ENCODE assay signal across 18 cellular contexts in the genomic region with DNA sequence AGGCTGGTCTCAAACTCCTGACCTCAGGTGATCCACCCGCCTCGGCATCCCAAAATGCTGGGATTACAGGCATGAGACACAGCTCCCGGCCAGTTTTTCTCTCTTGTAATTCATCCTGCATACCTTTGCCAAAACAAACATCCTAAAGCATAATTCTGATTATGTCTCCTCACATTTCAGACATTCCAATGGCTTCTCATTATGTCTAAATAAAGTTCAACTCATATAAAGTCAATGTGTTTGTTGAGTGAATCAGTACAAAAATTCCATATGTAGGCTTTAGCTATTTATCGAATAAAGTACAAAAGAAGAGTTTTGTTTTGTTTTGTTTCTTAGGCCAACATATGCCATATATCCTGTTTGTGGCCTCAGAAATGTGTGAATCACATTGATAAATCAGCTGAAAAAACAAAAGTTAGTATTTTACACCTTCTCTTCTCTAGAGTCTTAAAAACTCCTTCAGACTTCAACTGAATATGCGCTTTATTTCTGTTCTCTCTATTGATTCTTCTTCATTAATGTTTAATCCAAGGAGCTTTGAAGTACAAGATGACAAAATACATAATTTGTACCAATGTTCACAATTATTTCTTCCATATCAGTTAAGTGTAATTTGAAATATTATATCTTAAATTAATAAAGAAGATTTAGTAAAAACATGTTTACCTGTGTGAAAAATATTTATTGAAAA.
DNase-seq lines count a peak whose midpoint lies in the region; ATAC-seq, FAIRE-seq and TF ChIP-seq lines count a peak whose summit lies in the region.
"Had no signal": no experiment of that assay in that cellular context is flagged by ENCODE, and none has a peak within 500 bp of the region (broad histone marks: within the 10 kb centered on the region; RNA-seq: fewer than 3 reads in every experiment).

No MANE protein-coding gene starts in this region.

- no peaks in the 10 kb centered on the region for H3K9me3 Mint-ChIP-seq in activated naive CD8-positive, alpha-beta T cell treated with anti-CD3 and anti-CD28 coated beads, Interleukin-2, amount 50 U/mL, for 24 hours
- H3K9me3 Mint-ChIP-seq: activated CD4-positive, alpha-beta memory T cell treated with anti-CD3 and anti-CD28 coated beads for 36 hours had no signal

- H3K27me3 Mint-ChIP-seq in activated naive CD8-positive, alpha-beta T cell treated with anti-CD3 and anti-CD28 coated beads, Interleukin-2, amount 50 U/mL, for 24 hours: no peaks in the 10 kb centered on the region
- H3K27me3 Mint-ChIP-seq: activated CD4-positive, alpha-beta memory T cell treated with anti-CD3 and anti-CD28 coated beads for 36 hours had no signal

- DNase-seq in H54 (ENCODE audit: insufficient read length, low spot score): peak; percentile 6
- peak; percentile 66 for DNase-seq in adipocyte (ENCODE audit: low read depth)
- DNase-seq in epithelial cell of prostate (ENCODE audit: low read depth, low spot score): peak; percentile 29
- DNase-seq in renal cortical epithelial cell (ENCODE audit: low read depth): peak; percentile 42
- no peak for DNase-seq in stimulated activated CD4-positive, alpha-beta T cell treated with anti-CD3 and anti-CD28 coated beads, Interleukin-2, amount 100 ng/mL, for 24 hours
- no peak for DNase-seq in activated naive CD8-positive, alpha-beta T cell treated with anti-CD3 and anti-CD28 coated beads, Interleukin-2, amount 50 U/mL, for 24 hours
- DNase-seq: activated CD4-positive, alpha-beta memory T cell treated with anti-CD3 and anti-CD28 coated beads for 36 hours; colonic mucosa; DMS53; KBM-7; NCI-H1105 treated with DMSO at 0.1 percent for 48 hours; NCI-H2171 treated with DMSO at 0.1 percent for 48 hours; testis; WERI-Rb-1 had no signal

- H3K27ac ChIP-seq in epithelial cell of prostate: peak overlapping the region; percentile 36
- H3K27ac ChIP-seq: BLaER1, colonic mucosa, neutrophil, skin epidermis, testis, WERI-Rb-1 had no signal

- no peak for ATAC-seq in activated naive CD8-positive, alpha-beta T cell treated with anti-CD3 and anti-CD28 coated beads, Interleukin-2, amount 50 U/mL, for 24 hours
- ATAC-seq in GM21529 (IDR thresholded peaks at IDR 0.05; ENCODE audit: unreplicated experiment): no peak

- no peaks in the 10 kb centered on the region for H3K4me1 ChIP-seq in adipocyte (ENCODE audit: control insufficient read depth, insufficient read depth, low read length)
- H3K4me1 ChIP-seq: BLaER1, colonic mucosa, testis had no signal

- no peak for TF ChIP-seq POLR2A in H54 (IDR thresholded peaks at IDR 0.05; ENCODE audit: low read depth, low read length)

- peak; percentile 72 for FAIRE-seq in H54 (lab: Jason Lieb, UNC)

- no peaks in the 10 kb centered on the region for H3K27me3 ChIP-seq in adipocyte (replicated peaks; ENCODE audit: control insufficient read depth, insufficient read depth, low read length)
- H3K27me3 ChIP-seq: BLaER1, colonic mucosa, neutrophil, testis had no signal

- H3K4me1 Mint-ChIP-seq in activated naive CD8-positive, alpha-beta T cell treated with anti-CD3 and anti-CD28 coated beads, Interleukin-2, amount 50 U/mL, for 24 hours: no peaks in the 10 kb centered on the region

- H3K9me3 ChIP-seq in adipocyte (ENCODE audit: control insufficient read depth, low read length): no peaks in the 10 kb centered on the region
- H3K9me3 ChIP-seq: BLaER1, colonic mucosa, neutrophil, testis had no signal

- H3K9ac ChIP-seq in adipocyte (ENCODE audit: low read length): no peak overlapping the region
- H3K9ac ChIP-seq: BLaER1 had no signal

- no peak overlapping the region for H3K27ac Mint-ChIP-seq in activated naive CD8-positive, alpha-beta T cell treated with anti-CD3 and anti-CD28 coated beads, Interleukin-2, amount 50 U/mL, for 24 hours
- H3K27ac Mint-ChIP-seq: activated CD4-positive, alpha-beta memory T cell treated with anti-CD3 and anti-CD28 coated beads for 36 hours had no signal

- no peak overlapping the region for H3K4me3 ChIP-seq in adipocyte (ENCODE audit: low read length)
- H3K4me3 ChIP-seq: BLaER1, colonic mucosa, skin epidermis, testis had no signal

- no peak overlapping the region for H3K4me3 Mint-ChIP-seq in activated naive CD8-positive, alpha-beta T cell treated with anti-CD3 and anti-CD28 coated beads, Interleukin-2, amount 50 U/mL, for 24 hours
- H3K4me3 Mint-ChIP-seq: activated CD4-positive, alpha-beta memory T cell treated with anti-CD3 and anti-CD28 coated beads for 36 hours had no signal

- no peaks in the 10 kb centered on the region for H3K36me3 Mint-ChIP-seq in activated naive CD8-positive, alpha-beta T cell treated with anti-CD3 and anti-CD28 coated beads, Interleukin-2, amount 50 U/mL, for 24 hours (ENCODE audit: low read depth)
- H3K36me3 Mint-ChIP-seq: activated CD4-positive, alpha-beta memory T cell treated with anti-CD3 and anti-CD28 coated beads for 36 hours had no signal

- no peaks in the 10 kb centered on the region for H3K36me3 ChIP-seq in adipocyte (ENCODE audit: control insufficient read depth, insufficient read depth, low read length, severe bottlenecking)
- H3K36me3 ChIP-seq: BLaER1, colonic mucosa, neutrophil, WERI-Rb-1 had no signal

Comparison
In these comparisons a context has a peak if more than half of its experiments do, and no peak if none do; other contexts are left out.
1. DNase-seq: peak in H54 (single experiment), adipocyte (single experiment), epithelial cell of prostate (single experiment) and renal cortical epithelial cell (single experiment); none in stimulated activated CD4-positive, alpha-beta T cell treated with anti-CD3 and anti-CD28 coated beads, Interleukin-2, amount 100 ng/mL, for 24 hours (0 of 2) and activated naive CD8-positive, alpha-beta T cell treated with anti-CD3 and anti-CD28 coated beads, Interleukin-2, amount 50 U/mL, for 24 hours (single experiment).